In the genomic region with DNA sequence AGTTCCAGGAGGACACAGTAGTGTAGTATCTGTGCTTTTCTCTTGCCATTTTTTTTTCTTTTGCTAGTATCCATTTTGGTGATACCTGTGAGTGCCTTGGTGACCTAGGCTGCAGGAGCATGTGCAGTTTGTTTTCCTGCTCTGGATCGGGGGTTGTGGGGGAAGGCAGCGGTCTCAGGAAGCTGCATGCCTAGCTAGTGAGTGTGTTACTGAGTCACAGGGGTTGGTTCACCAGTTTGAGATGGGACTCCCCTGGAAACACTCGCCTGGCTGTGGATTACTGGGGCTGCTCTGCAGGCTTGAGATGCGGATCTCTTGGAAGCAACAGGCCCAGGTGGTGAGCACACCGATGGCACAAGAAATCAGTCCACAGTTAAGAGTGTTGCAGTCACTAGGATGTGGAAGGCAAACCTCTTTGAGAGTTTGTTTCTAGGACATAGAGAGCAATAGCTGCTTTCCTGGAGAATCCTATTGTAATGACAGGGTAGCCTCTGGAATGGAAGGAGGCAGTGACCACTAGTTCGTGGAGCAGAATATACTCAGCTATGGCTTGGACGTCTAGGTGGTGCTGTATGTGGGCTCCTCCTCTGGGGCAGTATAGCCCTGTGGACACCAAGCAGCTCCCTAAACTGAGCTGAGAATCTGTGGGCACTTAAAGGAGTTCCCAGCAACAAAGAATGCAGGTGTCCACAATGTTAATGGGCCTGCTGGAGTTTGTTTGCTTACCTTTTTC, we compare ENCODE assay signal across 15 cellular contexts. TPM values are rescaled to one million over a fixed set of nuclear protein-coding genes. Genes with fewer than 3 reads are reported as not detected.
DNase-seq lines count a peak whose midpoint lies in the region; ATAC-seq and TF ChIP-seq lines count a peak whose summit lies in the region.
"Had no signal": no experiment of that assay in that cellular context is flagged by ENCODE, and none has a peak within 500 bp of the region (broad histone marks: within the 10 kb centered on the region; RNA-seq: fewer than 3 reads in every experiment).

No MANE protein-coding gene starts in this region.

- no peak overlapping the region for H3K27ac Mint-ChIP-seq in CD14-positive monocyte
- H3K27ac Mint-ChIP-seq: activated T-helper 1 cell treated with anti-CD3 and anti-CD28 coated beads, Interleukin-12 subunit alpha, Interleukin-12 subunit beta, Interleukin-2, Interleukin-4 antibody, amounts not matched to agents 30 ng/mL and 10 ng/mL and 1 ng/mL, durations not matched to agents 14 hours and 24 hours and 36 hours had no signal

- no peak overlapping the region for H4K91ac ChIP-seq in trophoblast cell (ENCODE audit: low read depth, low read length)

- H3K4me2 ChIP-seq in trophoblast cell (ENCODE audit: low read length): no peak overlapping the region

- no peak overlapping the region for H4K8ac ChIP-seq in trophoblast cell (ENCODE audit: low read depth, low read length)

- H3K9me3 ChIP-seq in Panc1 (ENCODE audit: control insufficient read depth, insufficient read depth, low read depth, low read length) (no peaks in the 10 kb centered on the region), trophoblast cell (ENCODE audit: insufficient read depth, low read depth, low read length) (peaks cover 18% of the 10 kb centered on the region)
- H3K9me3 ChIP-seq: gastrocnemius medialis, thyroid gland had no signal

- H3K4me1 ChIP-seq in Panc1 (ENCODE audit: control insufficient read depth, insufficient read depth, low read length) (no peaks in the 10 kb centered on the region), trophoblast cell (ENCODE audit: control insufficient read depth in 1 of 2, insufficient read depth in 2 of 2, low read length in 2 of 2) (peaks cover 0 to 3% of the 10 kb centered on the region in 2 experiments)
- H3K4me1 ChIP-seq: gastrocnemius medialis, thyroid gland had no signal

- H2AK5ac ChIP-seq in trophoblast cell (ENCODE audit: low read length): no peak overlapping the region

- BruUV-seq in Panc1 (replicated peaks; lab: Mats Ljungman, UMichigan): no TSS peak

- H3K79me2 ChIP-seq in trophoblast cell (ENCODE audit: control insufficient read depth, insufficient read depth, low read length, poor library complexity): no peaks in the 10 kb centered on the region

- H3K14ac ChIP-seq in trophoblast cell (ENCODE audit: low read length): no peak overlapping the region

- intact Hi-C loops in Panc1 (cut with micrococcal nuclease; ENCODE audit: unreplicated experiment): no loop called here
- intact Hi-C loops in CD14-positive monocyte (cut with micrococcal nuclease): no loop called here

- DNase-seq in GM03348 (ENCODE audit: low spot score) (peak; percentile 80), Panc1 (ENCODE audit: low read depth, low spot score) (no peak), epithelial cell of prostate (ENCODE audit: low read depth, low spot score) (peak; percentile 40), trophoblast cell (peak; percentile 27 to 59), hippocampal formation (lab: John Stamatoyannopoulos, UW) (no peak), CD14-positive monocyte (ENCODE audit: low spot score) (no peak)
- DNase-seq: gastrocnemius medialis, Right ventricle myocardium superior, thyroid gland had no signal

- no peaks in the 10 kb centered on the region for H3K27me3 ChIP-seq in Panc1 (ENCODE audit: control insufficient read depth, insufficient read depth, low read length)
- H3K27me3 ChIP-seq in trophoblast cell (ENCODE audit: insufficient read depth, low read length): no peaks in the 10 kb centered on the region
- H3K27me3 ChIP-seq: gastrocnemius medialis, thyroid gland had no signal

- in situ Hi-C loops in Panc1 (cut with HindIII; ENCODE audit: low pct_unique_long_range_greater_than_20kb, low sequenced_read_pairs): no loop called here

- ATAC-seq in Panc1 (peak; percentile 74; the same call in 1 of the 2 replicates), HG03196 (IDR thresholded peaks at IDR 0.05; ENCODE audit: unreplicated experiment) (no peak), HG03175 (IDR thresholded peaks at IDR 0.05; ENCODE audit: unreplicated experiment) (no peak)
- ATAC-seq: gastrocnemius medialis had no signal

- no peak overlapping the region for H3K23ac ChIP-seq in trophoblast cell (ENCODE audit: low read length)

- no peak overlapping the region for H2BK5ac ChIP-seq in trophoblast cell (ENCODE audit: low read depth, low read length, poor library complexity)

- POLR2A ChIA-PET in Panc1 (lab: Charles Lee): no interaction called here

- no CpG with 5 or more reads among the region's 7 CpGs for WGBS in trophoblast cell (ENCODE audit: extremely low coverage, insufficient coverage, insufficient read length)

- H3K27me3 Mint-ChIP-seq in CD14-positive monocyte (ENCODE audit: low read depth in 3 of 3): peaks cover 9 to 17% (median 10%) of the 10 kb centered on the region in 3 donors

- H2AFZ ChIP-seq in trophoblast cell (ENCODE audit: insufficient read depth, low read length, poor library complexity): no peak overlapping the region

- no peak overlapping the region for H2BK120ac ChIP-seq in trophoblast cell (ENCODE audit: insufficient read depth, low read length, poor library complexity)

- H3K27ac ChIP-seq in Panc1 (ENCODE audit: low read length) (no peak overlapping the region), epithelial cell of prostate (no peak overlapping the region), trophoblast cell (ENCODE audit: low read depth, low read length) (no peak overlapping the region)
- H3K27ac ChIP-seq: gastrocnemius medialis, thyroid gland had no signal

- H3K36me3 Mint-ChIP-seq in CD14-positive monocyte: no peaks in the 10 kb centered on the region

- no peaks in the 10 kb centered on the region for H3K79me1 ChIP-seq in trophoblast cell (ENCODE audit: low read length)

- no peak for TF ChIP-seq CTCF in Panc1 (IDR thresholded peaks at IDR 0.05)
- TF ChIP-seq CTCF in CD14-positive monocyte (IDR thresholded peaks at IDR 0.05): no peak

- no peak overlapping the region for H2BK12ac ChIP-seq in trophoblast cell (ENCODE audit: low read length)

- H3K36me3 ChIP-seq in Panc1 (ENCODE audit: control insufficient read depth, insufficient read depth, low read length): no peaks in the 10 kb centered on the region
- H3K36me3 ChIP-seq in trophoblast cell (ENCODE audit: control insufficient read depth in 1 of 2, insufficient read depth in 2 of 2, low read length in 2 of 2): no peaks in the 10 kb centered on the region
- H3K36me3 ChIP-seq: gastrocnemius medialis, thyroid gland had no signal

- CTCF ChIA-PET in Panc1 (lab: Charles Lee): no interaction called here

- H4K12ac ChIP-seq in trophoblast cell (ENCODE audit: low read depth, low read length): no peak overlapping the region

- no peak overlapping the region for H3K4me3 Mint-ChIP-seq in CD14-positive monocyte
- H3K4me3 Mint-ChIP-seq: activated T-helper 1 cell treated with anti-CD3 and anti-CD28 coated beads, Interleukin-12 subunit alpha, Interleukin-12 subunit beta, Interleukin-2, Interleukin-4 antibody, amounts not matched to agents 30 ng/mL and 10 ng/mL and 1 ng/mL, durations not matched to agents 14 hours and 24 hours and 36 hours had no signal

- no peak overlapping the region for H3K4me3 ChIP-seq in Panc1 (ENCODE audit: low read depth in 2 of 2, low read length in 2 of 2)
- no peak overlapping the region for H3K4me3 ChIP-seq in trophoblast cell (ENCODE audit: low read depth, low read length)
- H3K4me3 ChIP-seq: gastrocnemius medialis, thyroid gland had no signal

- no peaks in the 10 kb centered on the region for H3K4me1 Mint-ChIP-seq in CD14-positive monocyte

- H3K9me3 Mint-ChIP-seq in CD14-positive monocyte: peaks cover 18 to 31% (median 30%) of the 10 kb centered on the region in 7 donors
- H3K9me3 Mint-ChIP-seq: activated T-helper 1 cell treated with anti-CD3 and anti-CD28 coated beads, Interleukin-12 subunit alpha, Interleukin-12 subunit beta, Interleukin-2, Interleukin-4 antibody, amounts not matched to agents 30 ng/mL and 10 ng/mL and 1 ng/mL, durations not matched to agents 14 hours and 24 hours and 36 hours had no signal

- H3K4ac ChIP-seq in trophoblast cell (ENCODE audit: low read depth, low read length): no peak overlapping the region

- H3K9ac ChIP-seq in trophoblast cell (ENCODE audit: low read length): no peak overlapping the region

- no peak overlapping the region for H3K18ac ChIP-seq in trophoblast cell (ENCODE audit: low read length)

RNA-seq across cellular contexts. Expression of a gene that starts 20.0 kb away (rescaled TPM):
- total RNA-seq in Panc1 (2021; ENCODE audit: unreplicated experiment): not detected
- not detected for polyA plus RNA-seq in Panc1 (2012; ENCODE audit: insufficient read length)
- not detected in 2 replicates for polyA plus RNA-seq in trophoblast cell (2013)
- polyA plus RNA-seq in CD14-positive monocyte: not detected
- total RNA-seq: activated T-helper 1 cell treated with anti-CD3 and anti-CD28 coated beads, Interleukin-12 subunit alpha, Interleukin-12 subunit beta, Interleukin-2, Interleukin-4 antibody, amounts not matched to agents 30 ng/mL and 10 ng/mL and 1 ng/mL, durations not matched to agents 14 hours and 24 hours and 36 hours; cardiac septum; gastrocnemius medialis; lung microvascular endothelial cell; pulmonary artery endothelial cell; Right ventricle myocardium superior had no signal

RNA-seq across cellular contexts. Expression of a gene that starts 55.1 kb away (rescaled TPM):
- total RNA-seq in Panc1 (2021; ENCODE audit: unreplicated experiment): not detected
- not detected for polyA plus RNA-seq in Panc1 (2012; ENCODE audit: insufficient read length)
- polyA plus RNA-seq in trophoblast cell (2013): not detected in 2 replicates
- polyA plus RNA-seq in CD14-positive monocyte: not detected
- total RNA-seq: activated T-helper 1 cell treated with anti-CD3 and anti-CD28 coated beads, Interleukin-12 subunit alpha, Interleukin-12 subunit beta, Interleukin-2, Interleukin-4 antibody, amounts not matched to agents 30 ng/mL and 10 ng/mL and 1 ng/mL, durations not matched to agents 14 hours and 24 hours and 36 hours; cardiac septum; gastrocnemius medialis; lung microvascular endothelial cell; pulmonary artery endothelial cell; Right ventricle myocardium superior; thyroid gland had no signal

Comparison
In these comparisons a context has a peak if more than half of its experiments do, and no peak if none do; other contexts are left out.
1. DNase-seq: peak in GM03348 (single experiment), epithelial cell of prostate (single experiment) and trophoblast cell (2 of 2); none in Panc1 (single experiment), hippocampal formation (0 of 2) and CD14-positive monocyte (single experiment).